ENCODE assay signal across 8 cellular contexts in the genomic region with DNA sequence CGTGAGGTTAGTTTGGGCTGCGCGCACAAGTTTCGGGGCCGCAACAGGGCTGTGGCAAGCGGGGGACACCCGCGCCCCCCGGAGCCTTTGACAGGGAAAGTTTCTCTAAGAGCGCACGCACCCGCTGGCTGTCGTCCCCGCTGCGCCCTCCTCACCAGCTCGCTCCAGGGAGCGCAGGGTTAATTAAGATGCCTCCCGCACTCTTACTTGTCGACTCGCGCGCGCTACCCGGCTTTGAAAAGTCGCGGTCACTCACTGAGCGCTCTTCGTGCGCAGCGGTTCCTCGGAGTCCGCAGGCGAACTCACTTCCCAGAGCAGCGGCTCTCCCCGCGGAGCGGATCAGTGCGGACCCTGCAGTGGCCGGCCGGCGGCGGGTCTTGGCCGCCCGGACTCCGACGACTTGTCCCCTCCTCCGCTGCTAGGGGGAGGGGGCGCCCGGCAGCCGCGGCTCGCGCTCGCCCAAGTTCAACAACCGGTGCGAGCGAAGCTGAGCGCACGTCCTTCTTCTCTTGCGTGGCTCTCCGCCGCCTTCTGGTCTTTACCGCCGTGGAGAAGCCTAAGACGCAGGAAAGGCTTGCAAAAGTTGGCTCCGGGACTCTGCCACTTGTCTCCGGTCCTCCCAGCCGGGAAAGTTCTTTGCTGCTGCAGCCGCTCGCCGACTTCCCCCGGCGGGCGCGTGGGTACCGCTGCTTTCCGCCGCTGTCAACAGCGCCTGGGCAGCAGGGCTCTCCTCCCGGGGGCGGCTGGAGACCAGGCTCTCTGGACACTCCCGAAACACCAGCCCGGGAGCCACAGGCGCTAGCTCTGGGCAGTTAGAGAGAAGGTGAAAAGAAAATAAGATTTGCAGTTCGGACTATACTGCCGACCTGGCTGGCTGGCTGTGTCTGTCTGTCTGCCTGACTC. TPM values are rescaled to one million over a fixed set of nuclear protein-coding genes. Genes with fewer than 3 reads are reported as not detected.
DNase-seq lines count a peak whose midpoint lies in the region; ATAC-seq, FAIRE-seq and TF ChIP-seq lines count a peak whose summit lies in the region.

No MANE protein-coding gene starts in this region.

- H3K36me3 Mint-ChIP-seq in mesothelial cell of epicardium: peaks cover 19% of the 10 kb centered on the region

- no peaks in the 10 kb centered on the region for H3K36me3 ChIP-seq in H1 (ENCODE audit: control insufficient read depth in 2 of 4, insufficient read depth in 4 of 4, low read length in 3 of 4)

- TF ChIP-seq RAD21 in H1 (IDR thresholded peaks at IDR 0.05 in 1 of 2, conservative IDR thresholded peaks at IDR 0.05 in 1 of 2; ENCODE audit: low read depth in 2 of 2, low read length in 2 of 2): no peak

- peaks cover 33% of the 10 kb centered on the region for H3K23me2 ChIP-seq in H1 (ENCODE audit: low read depth, low read length)

- H3K18ac ChIP-seq in H1 (ENCODE audit: extremely low read depth, low read length): peak overlapping the region; percentile 48; the same call in 1 of the 2 replicates

- H3K79me1 ChIP-seq in H1 (ENCODE audit: low read depth, low read length): no peaks in the 10 kb centered on the region; the same call in 1 of the 2 replicates

- no peak overlapping the region for H2BK20ac ChIP-seq in H1 (ENCODE audit: low read length)

- no peaks in the 10 kb centered on the region for H3K9me3 ChIP-seq in H1 (ENCODE audit: insufficient read depth in 2 of 2, low read depth in 1 of 2, low read length in 1 of 2)

- H3K9me3 Mint-ChIP-seq in mesothelial cell of epicardium: peaks cover 5% of the 10 kb centered on the region

- H3K27ac Mint-ChIP-seq in mesothelial cell of epicardium: peak overlapping the region; percentile 100

- no peak overlapping the region for H2AFZ ChIP-seq in H1 (ENCODE audit: low read length)

- H3K4ac ChIP-seq in H1 (replicated peaks; ENCODE audit: insufficient read length, low read depth, low read length): peak overlapping the region; percentile 69

- H4K20me1 ChIP-seq in H1 (replicated peaks in 1 of 2; ENCODE audit: control insufficient read depth in 1 of 2, insufficient read depth in 2 of 2, low read length in 2 of 2): peaks cover 0 to 12% of the 10 kb centered on the region in 2 experiments

- ATAC-seq in GM21528 (IDR thresholded peaks at IDR 0.05; ENCODE audit: low FRiP score, unreplicated experiment): peak; percentile 3

- H3K4me1 Mint-ChIP-seq in mesothelial cell of epicardium: peaks cover 45% of the 10 kb centered on the region

- H3K4me2 ChIP-seq in H1 (ENCODE audit: insufficient read depth in 1 of 2, low read depth in 2 of 2, low read length in 2 of 2): peak overlapping the region; percentile 94 to 97

- peak overlapping the region; percentile 90; the same call in 1 of the 2 replicates for H2BK12ac ChIP-seq in H1 (ENCODE audit: low read depth, low read length)

- H4K8ac ChIP-seq in H1 (ENCODE audit: extremely low read depth, insufficient read depth, low read length): peak overlapping the region; percentile 75

- H4K91ac ChIP-seq in H1 (replicated peaks; ENCODE audit: insufficient read length, low read length): no peak overlapping the region

- TF ChIP-seq CTCF in H1 (IDR thresholded peaks at IDR 0.05; ENCODE audit: control extremely low read depth in 1 of 3, insufficient read depth in 1 of 3, low read depth in 1 of 3, low read length in 3 of 3) (no peak; a peak in 1 of 4 replicates), mesothelial cell of epicardium (IDR thresholded peaks at IDR 0.05; ENCODE audit: unreplicated experiment) (no peak)

- H2BK5ac ChIP-seq in H1 (ENCODE audit: low read depth, low read length): no peak overlapping the region

- H3K9ac ChIP-seq in H1 (replicated peaks in 1 of 4; ENCODE audit: extremely low read depth in 1 of 4, low read depth in 3 of 4, low read length in 3 of 4): peak overlapping the region; percentile 62 to 85 (median 71)

- no peak for TF ChIP-seq EP300 in H1 (IDR thresholded peaks at IDR 0.05; ENCODE audit: borderline replicate concordance in 1 of 2, low read depth in 2 of 2, low read length in 2 of 2)

- H4K5ac ChIP-seq in H1 (ENCODE audit: insufficient read length, low read depth, low read length): no peak overlapping the region

- TF ChIP-seq POLR2A in H1 (IDR thresholded peaks at IDR 0.05; ENCODE audit: control extremely low read depth in 1 of 2, low read depth in 2 of 2, low read length in 2 of 2): peak in 1 of 2 experiments; percentile 21; a peak in 1 of 3 replicates

- 1% methylated on average over 74 of the region's 86 CpGs; no CpG with 5 or more reads in 1 of the 2 experiments for WGBS in H1 (ENCODE audit: extremely low coverage in 1 of 2, insufficient coverage in 1 of 2, insufficient read length in 1 of 2, insufficient replicate concordance in 2 of 2, low coverage in 1 of 2, low lambda C conversion rate in 2 of 2, missing lambda C conversion rate in 1 of 2), 2 experiments

- H3K4me3 Mint-ChIP-seq in mesothelial cell of epicardium: peak overlapping the region; percentile 98

- H2BK120ac ChIP-seq in H1 (replicated peaks; ENCODE audit: low read depth, low read length): no peak overlapping the region

- H3K4me1 ChIP-seq in H1 (replicated peaks in 1 of 4; ENCODE audit: control insufficient read depth in 3 of 4, insufficient read depth in 4 of 4, low read length in 3 of 4): peaks cover 0 to 15% (median 2%) of the 10 kb centered on the region in 4 experiments; a peak in 5 of 7 replicates

- DNase-seq in DMS79 (lab: John Stamatoyannopoulos, UW): peak; percentile 18
- peak; percentile 51 for DNase-seq in M059J (ENCODE audit: low read depth)
- peak; percentile 59 for DNase-seq in activated CD4-positive, CD25-positive, alpha-beta regulatory T cell treated with anti-CD3 and anti-CD28 coated beads, Interleukin-2, amount 50 U/mL, for 72 hours
- DNase-seq in H1 (ENCODE audit: low read depth in 1 of 2, low spot score in 2 of 2): peak in 1 of 2 experiments; percentile 70
- DNase-seq in mesothelial cell of epicardium (ENCODE audit: low spot score in 2 of 2, unreplicated experiment in 2 of 2): peak; percentile 38 to 56
- peak; percentile 15 for DNase-seq in stimulated activated CD8-positive, alpha-beta memory T cell treated with anti-CD3 and anti-CD28 coated beads, Interleukin-4, amount 100 ng/mL, for 24 hours (ENCODE audit: low read depth)
- no peak for DNase-seq in COLO829 (ENCODE audit: low spot score)

- no peak overlapping the region for H2BK15ac ChIP-seq in H1 (ENCODE audit: low read length)

- H3K27me3 ChIP-seq in H1 (replicated peaks in 1 of 4; ENCODE audit: control insufficient read depth in 3 of 4, extremely low read depth in 1 of 4, insufficient read depth in 3 of 4, low read length in 3 of 4): peaks cover 7 to 37% (median 22%) of the 10 kb centered on the region in 4 experiments; a peak in 6 of 7 replicates

- H3K56ac ChIP-seq in H1 (replicated peaks; ENCODE audit: insufficient read length, low read depth, low read length): no peak overlapping the region

- H3K14ac ChIP-seq in H1 (ENCODE audit: insufficient read length): no peak overlapping the region

- H3K23ac ChIP-seq in H1 (ENCODE audit: insufficient read length): no peak overlapping the region

- CTCF ChIA-PET in H1 (lab: Charles Lee; ENCODE audit: partially characterized antibody): interaction anchor here (1.4 kb wide), 1 partner anchor 31 kb away, joined by 4 read pairs; no protein-coding TSS in a partner anchor

- no peaks in the 10 kb centered on the region for H3K27me3 Mint-ChIP-seq in mesothelial cell of epicardium (ENCODE audit: low read depth)

- peak overlapping the region; percentile 54 to 75 (median 66) for H3K4me3 ChIP-seq in H1 (ENCODE audit: extremely low read depth in 1 of 4, insufficient read depth in 2 of 4, low read depth in 3 of 4, low read length in 4 of 4)

- no peak overlapping the region for H2AK5ac ChIP-seq in H1 (ENCODE audit: low read depth, low read length)

- peaks cover 0 to 8% of the 10 kb centered on the region in 2 experiments; a peak in 1 of 4 replicates for H3K79me2 ChIP-seq in H1 (ENCODE audit: control insufficient read depth in 1 of 2, insufficient read depth in 2 of 2, low read length in 2 of 2)

- FAIRE-seq in H1 (lab: Jason Lieb, UNC): no peak

- POLR2A ChIA-PET in H1 (lab: Charles Lee; ENCODE audit: partially characterized antibody): interaction anchor here (0.6 to 2.0 kb wide), 16 partner anchors 10 to 883 kb away, joined by 3 to 9 read pairs (median 4); partner anchors contain the start of gene FGGY

- H3K27ac ChIP-seq in H1 (ENCODE audit: low read depth, low read length): peak overlapping the region; percentile 2; the same call in 1 of the 2 replicates

TF ChIP-seq in H1, 55 proteins besides CTCF, POLR2A, EP300 and RAD21 (continues in another document):
- TF ChIP-seq CTBP2 (IDR thresholded peaks at IDR 0.05; ENCODE audit: borderline replicate concordance, insufficient read depth, insufficient read length, low read length) (no peak), PHF8 (conservative IDR thresholded peaks at IDR 0.05; ENCODE audit: low read depth, low read length) (peak; percentile 62), CHD1 (IDR thresholded peaks at IDR 0.05; ENCODE audit: low read depth, low read length) (0 out of 2 replicates have a peak, but pooled peaks have one; percentile 27), SAP30 (IDR thresholded peaks at IDR 0.05; ENCODE audit: insufficient read depth, insufficient replicate concordance, low read length) (peak; percentile 68), KDM1A (IDR thresholded peaks at IDR 0.05; ENCODE audit: borderline replicate concordance, low read length) (no peak), SRF (IDR thresholded peaks at IDR 0.05; ENCODE audit: low read depth, low read length) (0 out of 2 replicates have a peak, but pooled peaks have one; percentile 3), SIN3A (conservative IDR thresholded peaks at IDR 0.05 in 1 of 2, IDR thresholded peaks at IDR 0.05 in 1 of 2; ENCODE audit: low read depth in 1 of 2, low read length in 2 of 2) (peak in 1 of 2 experiments; percentile 68; a peak in 2 of 4 replicates), HDAC2 (IDR thresholded peaks at IDR 0.05; ENCODE audit: borderline replicate concordance in 1 of 2, low read depth in 2 of 2, low read length in 2 of 2) (0 out of 4 replicates have a peak, but pooled peaks of 1 of the 2 experiments have one; percentile 5), SUZ12 (IDR thresholded peaks at IDR 0.05; ENCODE audit: low read length) (peak; percentile 29; the same call in 1 of the 2 replicates), TAF7 (optimal IDR thresholded peaks at IDR 0.05; ENCODE audit: borderline replicate concordance, low read depth, low read length) (peak; percentile 37)

RNA-seq across cellular contexts. Expression of gene JUN, which starts 0.5 kb away (rescaled TPM):
- total RNA-seq in M059J (2014; rRNA removed; shearing (Covaris generic)): 49.3 and 85.5 TPM in 2 replicates
- total RNA-seq in H1 (2021; fragmentation: NEBNext Ultra II Directional; extraction: Animal tissue kit (Norgen Biotek cat#: 25700)): 10.9 and 13.5 TPM in 2 replicates
- 4.4 and 6.6 TPM in 2 replicates for polyA plus RNA-seq in H1 (2011; rRNA removed)
- polyA plus RNA-seq in H1 (2011; cell fraction: cytosol; rRNA removed): 7.0 TPM
- polyA plus RNA-seq in H1 (2011; cell fraction: nucleus; rRNA removed): 11.3 TPM
- polyA plus RNA-seq in H1 (2012, experiment 1 of 2): 5.0 to 9.8 TPM (median 6.1 TPM) in 4 replicates
- polyA plus RNA-seq in H1 (2012, experiment 2 of 2): 6.6 TPM
- 4.8 TPM for polyA plus RNA-seq in H1 (2013, experiment 1 of 2)
- 5.4 TPM for polyA plus RNA-seq in H1 (2013, experiment 2 of 2)
- polyA minus RNA-seq in H1 (2011; rRNA and poly(A)+ RNA removed): 2.9 and 5.5 TPM in 2 replicates
- polyA minus RNA-seq in H1 (2011; cell fraction: cytosol; rRNA and poly(A)+ RNA removed): 7.0 TPM
- polyA minus RNA-seq in H1 (2011; cell fraction: nucleus; rRNA and poly(A)+ RNA removed): 55.3 TPM
- total RNA-seq in mesothelial cell of epicardium: 242 to 245 TPM (median 245 TPM) in 3 replicates
